In genomic region chr10:3844626-3845025, GRCh38 we compare ENCODE assay signal across 26 cellular contexts.
"Had no signal": no experiment of that assay in that cellular context is flagged by ENCODE, and none has a peak within 500 bp of the region (broad histone marks: within the 10 kb centered on the region; RNA-seq: fewer than 3 reads in every experiment).

No MANE protein-coding gene starts in this region.

- DNase-seq: naive thymus-derived CD8-positive, alpha-beta T cell; nephron progenitor cell; nucleus accumbens; pancreas; right cardiac atrium; right lobe of liver; sigmoid colon; small intestine; stimulated activated CD4-positive, alpha-beta T cell treated with anti-CD3 and anti-CD28 coated beads, Interleukin-15, amount 100 ng/mL, for 24 hours; stimulated activated CD4-positive, alpha-beta T cell treated with anti-CD3 and anti-CD28 coated beads, Interleukin-2, amount 100 ng/mL, for 24 hours; stimulated activated CD4-positive, alpha-beta T cell treated with anti-CD3 and anti-CD28 coated beads, Interleukin-2, amount 100 ng/mL, for 48 hours; stimulated activated CD4-positive, alpha-beta T cell treated with anti-CD3 and anti-CD28 coated beads, Interleukin-4, amount 100 ng/mL, for 24 hours; stimulated activated naive B cell treated with anti-CD40 and anti-IgM and Interleukin-4, amounts not matched to agents 10 μg/mL and 1 μg/mL and 100 μg/mL, for 72 hours; stimulated activated naive CD4-positive, alpha-beta T cell treated with Interleukin-2 at 50 U/mL for 16 hours; stomach; thyroid gland; trophoblast cell; upper lobe of left lung had no signal

- FAIRE-seq: pancreas, small intestine, urothelium cell line had no signal

- H3K9me3 ChIP-seq: neutrophil, pancreas, prostate gland, right lobe of liver, sigmoid colon, stomach, thoracic aorta, thyroid gland, tibial nerve, upper lobe of left lung, vagina had no signal

- H3K36me3 ChIP-seq: neutrophil, pancreas, prostate gland, right lobe of liver, sigmoid colon, stomach, thoracic aorta, thyroid gland, tibial nerve, upper lobe of left lung, vagina had no signal

- H3K4me3 ChIP-seq: pancreas, prostate gland, right lobe of liver, sigmoid colon, stomach, thoracic aorta, thyroid gland, tibial nerve, upper lobe of left lung, vagina had no signal

- H3K27ac ChIP-seq: neutrophil, pancreas, prostate gland, right lobe of liver, sigmoid colon, stomach, thoracic aorta, thyroid gland, tibial nerve, upper lobe of left lung, vagina had no signal

- H3K4me1 ChIP-seq: prostate gland, sigmoid colon, thyroid gland, tibial nerve had no signal

- ATAC-seq: naive thymus-derived CD8-positive, alpha-beta T cell; natural killer cell treated with Interleukin-12 subunit alpha and Interleukin-12 subunit beta and Interleukin-15 and Interleukin-18, amount 100 ng/mL, for 72 hours; pancreas; right cardiac atrium; right lobe of liver; stimulated activated effector memory CD8-positive, alpha-beta T cell treated with anti-CD3 and anti-CD28 coated beads, Interleukin-12 subunit alpha, Interleukin-12 subunit beta, amount 100 ng/mL, for 72 hours; stimulated activated naive B cell treated with anti-CD40 and anti-IgM and Interleukin-4, amounts not matched to agents 10 μg/mL and 1 μg/mL and 100 μg/mL, for 72 hours had no signal

- H3K27me3 ChIP-seq: neutrophil, pancreas, right lobe of liver, sigmoid colon, stomach, thyroid gland, tibial nerve, upper lobe of left lung, vagina had no signal
